Comparison of ENCODE assay signal across 17 cellular contexts in genomic region chr14:92248638-92249037, GRCh38.
"Had no signal": no experiment of that assay in that cellular context is flagged by ENCODE, and none has a peak within 500 bp of the region (broad histone marks: within the 10 kb centered on the region; RNA-seq: fewer than 3 reads in every experiment).

No MANE protein-coding gene starts in this region.

- ATAC-seq: foreskin keratinocyte; naive thymus-derived CD8-positive, alpha-beta T cell had no signal

- H3K27me3 ChIP-seq: colonic mucosa, ovary, right atrium auricular region, sigmoid colon had no signal

- H3K9me3 ChIP-seq: colonic mucosa had no signal

- H3K4me1 ChIP-seq: colonic mucosa, foreskin keratinocyte, right atrium auricular region, sigmoid colon had no signal

- DNase-seq: colonic mucosa; dermis blood vessel endothelial cell; endodermal cell; erythroblast; foreskin keratinocyte; immature natural killer cell; naive thymus-derived CD8-positive, alpha-beta T cell; nucleus accumbens; ovary; sigmoid colon; stimulated activated CD4-positive, alpha-beta T cell treated with anti-CD3 and anti-CD28 coated beads, Interleukin-12 subunit alpha, Interleukin-12 subunit beta, amount 100 ng/mL, for 4 hours; stimulated activated naive CD4-positive, alpha-beta T cell; stomach; substantia nigra; trophoblast cell had no signal

- H3K36me3 ChIP-seq: colonic mucosa, ovary, right atrium auricular region, sigmoid colon, stomach had no signal

- H3K4me3 ChIP-seq: colonic mucosa, ovary, right atrium auricular region, sigmoid colon, skin epidermis, stomach had no signal

- H3K27ac ChIP-seq: colonic mucosa, foreskin keratinocyte, ovary, right atrium auricular region, sigmoid colon, skin epidermis, stomach had no signal
